Comparison of ENCODE assay signal across 8 cellular contexts in the genomic region with DNA sequence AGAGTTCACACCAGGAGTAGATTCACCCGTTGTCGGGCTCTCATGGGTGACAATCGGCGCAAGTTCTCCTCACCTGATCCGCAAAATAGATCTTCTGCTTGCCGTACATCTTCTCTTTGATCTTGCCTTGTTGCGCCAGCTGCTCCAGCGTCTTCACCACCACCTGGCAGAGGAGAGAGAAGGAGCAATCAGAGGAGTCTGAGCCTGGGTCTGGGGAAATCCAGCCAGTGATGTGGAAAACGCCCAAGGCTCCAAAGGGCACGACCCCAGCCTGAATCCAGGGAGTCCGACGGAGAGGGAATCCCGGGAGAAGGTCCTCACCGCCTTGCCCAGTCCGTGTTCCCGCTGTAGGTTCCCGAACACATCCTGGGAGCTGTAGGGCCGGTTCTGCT. TPM values are rescaled to one million over a fixed set of nuclear protein-coding genes. Genes with fewer than 3 reads are reported as not detected.
DNase-seq lines count a peak whose midpoint lies in the region; ATAC-seq lines count a peak whose summit lies in the region.

No MANE protein-coding gene starts in this region.

- peak; percentile 1 for ATAC-seq in T-helper 17 cell
- ATAC-seq in right cardiac atrium: no peak
- ATAC-seq in stimulated activated effector memory CD8-positive, alpha-beta T cell treated with anti-CD3 and anti-CD28 coated beads, Interleukin-12 subunit alpha, Interleukin-12 subunit beta, amount 100 ng/mL, for 72 hours: peak; percentile 12

- 4% methylated on average over 18 of the region's 18 CpGs for WGBS in right cardiac atrium

- H3K27me3 ChIP-seq in right cardiac atrium (ENCODE audit: control insufficient read depth, insufficient read depth): no peaks in the 10 kb centered on the region

- peaks cover 21% of the 10 kb centered on the region for H3K4me1 Mint-ChIP-seq in T-helper 17 cell
- peaks cover 52% of the 10 kb centered on the region for H3K4me1 Mint-ChIP-seq in stimulated activated effector memory CD8-positive, alpha-beta T cell treated with anti-CD3 and anti-CD28 coated beads, Interleukin-12 subunit alpha, Interleukin-12 subunit beta, amount 100 ng/mL, for 72 hours

- H3K9me3 ChIP-seq in T-helper 17 cell (ENCODE audit: control insufficient read depth, low read length, poor library complexity, severe bottlenecking) (no peaks in the 10 kb centered on the region), right cardiac atrium (ENCODE audit: control insufficient read depth, low read length) (no peaks in the 10 kb centered on the region)

- peak overlapping the region; percentile 98 for H3K4me3 Mint-ChIP-seq in T-helper 17 cell
- H3K4me3 Mint-ChIP-seq in stimulated activated effector memory CD8-positive, alpha-beta T cell treated with anti-CD3 and anti-CD28 coated beads, Interleukin-12 subunit alpha, Interleukin-12 subunit beta, amount 100 ng/mL, for 72 hours: peak overlapping the region; percentile 91

- no peaks in the 10 kb centered on the region for H3K27me3 Mint-ChIP-seq in T-helper 17 cell

- peaks cover 5% of the 10 kb centered on the region for H3K36me3 Mint-ChIP-seq in T-helper 17 cell (ENCODE audit: low read depth)
- peaks cover 98% of the 10 kb centered on the region for H3K36me3 Mint-ChIP-seq in stimulated activated effector memory CD8-positive, alpha-beta T cell treated with anti-CD3 and anti-CD28 coated beads, Interleukin-12 subunit alpha, Interleukin-12 subunit beta, amount 100 ng/mL, for 72 hours

- H3K4me3 ChIP-seq in right cardiac atrium (ENCODE audit: low read length): peak overlapping the region; percentile 60

- peak overlapping the region; percentile 0 for H3K27ac ChIP-seq in right cardiac atrium (ENCODE audit: low read length)

- peak overlapping the region; percentile 95 for H3K27ac Mint-ChIP-seq in T-helper 17 cell
- peak overlapping the region; percentile 92 for H3K27ac Mint-ChIP-seq in stimulated activated effector memory CD8-positive, alpha-beta T cell treated with anti-CD3 and anti-CD28 coated beads, Interleukin-12 subunit alpha, Interleukin-12 subunit beta, amount 100 ng/mL, for 72 hours

- H3K4me1 ChIP-seq in right cardiac atrium (ENCODE audit: control insufficient read depth, insufficient read depth, low read length): no peaks in the 10 kb centered on the region

- H3K9me3 Mint-ChIP-seq in stimulated activated effector memory CD8-positive, alpha-beta T cell treated with anti-CD3 and anti-CD28 coated beads, Interleukin-12 subunit alpha, Interleukin-12 subunit beta, amount 100 ng/mL, for 72 hours: no peaks in the 10 kb centered on the region

- DNase-seq in NOMO-1 treated with DMSO at 0.1 percent for 48 hours (lab: John Stamatoyannopoulos, UW; ENCODE audit: unreplicated experiment) (peak; percentile 4), NOMO-1 (lab: John Stamatoyannopoulos, UW; ENCODE audit: unreplicated experiment in 2 of 2) (no peak), T-helper 17 cell (no peak), right cardiac atrium (no peak), globus pallidus (ENCODE audit: low spot score) (no peak), mesenteric fat pad (ENCODE audit: low spot score) (no peak), nucleus accumbens (lab: John Stamatoyannopoulos, UW) (no peak)
- DNase-seq in stimulated activated effector memory CD8-positive, alpha-beta T cell treated with anti-CD3 and anti-CD28 coated beads, Interleukin-12 subunit alpha, Interleukin-12 subunit beta, amount 100 ng/mL, for 72 hours (ENCODE audit: low spot score in 2 of 2): peak in 1 of 2 donors; percentile 56

- intact Hi-C loops in right cardiac atrium (cut with DNase I): loop anchor here in 1 of 4 donors (5.0 kb wide), 1 partner anchor 100 kb away; a partner anchor contains a TSS

RNA-seq across cellular contexts. Expression of a gene that starts 0.4 kb away (rescaled TPM):
- total RNA-seq in T-helper 17 cell (1 to 10 TPM; 2.4 to 2.6 TPM), right cardiac atrium (1 to 10 TPM; 1.4 to 3.3 (median 2.5) TPM), mesenteric fat pad (2.2 TPM)
- polyA plus RNA-seq in right cardiac atrium: 2.2 TPM

RNA-seq across cellular contexts. Expression of a gene that starts 10.2 kb away (rescaled TPM):
- total RNA-seq in T-helper 17 cell (10 to 100 TPM; 33.1 to 36.1 TPM), right cardiac atrium (10 to 100 TPM; 46.9 to 63.8 (median 54.2) TPM), mesenteric fat pad (50.6 TPM)
- polyA plus RNA-seq in right cardiac atrium: 65.0 TPM

RNA-seq across cellular contexts. Expression of a gene that starts 15.2 kb away (rescaled TPM):
- total RNA-seq in T-helper 17 cell (10 to 100 TPM; 39.1 to 49.4 TPM), right cardiac atrium (10 to 100 TPM; 32.4 to 45.5 (median 40.0) TPM), mesenteric fat pad (57.3 TPM)
- polyA plus RNA-seq in right cardiac atrium: 30.2 TPM

RNA-seq across cellular contexts. Expression of a gene that starts 24.4 kb away (rescaled TPM):
- 1 to 10 TPM in 1 of 2 donors, under 1 TPM in 1; 0.90 to 1.2 TPM for total RNA-seq in T-helper 17 cell
- total RNA-seq in right cardiac atrium: 1 to 10 TPM; 1.2 to 1.6 (median 1.4) TPM
- polyA plus RNA-seq in right cardiac atrium: 2.5 TPM
- total RNA-seq in mesenteric fat pad: 3.2 TPM

RNA-seq across cellular contexts. Expression of a gene that starts 32.0 kb away (rescaled TPM):
- total RNA-seq in T-helper 17 cell: 10 to 100 TPM; 43.5 to 57.9 TPM
- 10 to 100 TPM; 23.9 to 27.0 (median 25.5) TPM for total RNA-seq in right cardiac atrium
- 13.0 TPM for polyA plus RNA-seq in right cardiac atrium
- total RNA-seq in mesenteric fat pad: 63.9 TPM

Comparison
In these comparisons a context has a peak if more than half of its experiments do, and no peak if none do; other contexts are left out.
1. ATAC-seq: peak in T-helper 17 cell (single experiment) and stimulated activated effector memory CD8-positive, alpha-beta T cell treated with anti-CD3 and anti-CD28 coated beads, Interleukin-12 subunit alpha, Interleukin-12 subunit beta, amount 100 ng/mL, for 72 hours (single experiment); none in right cardiac atrium (0 of 2).